1 cellular context compared by ENCODE assay signal in the genomic region with DNA sequence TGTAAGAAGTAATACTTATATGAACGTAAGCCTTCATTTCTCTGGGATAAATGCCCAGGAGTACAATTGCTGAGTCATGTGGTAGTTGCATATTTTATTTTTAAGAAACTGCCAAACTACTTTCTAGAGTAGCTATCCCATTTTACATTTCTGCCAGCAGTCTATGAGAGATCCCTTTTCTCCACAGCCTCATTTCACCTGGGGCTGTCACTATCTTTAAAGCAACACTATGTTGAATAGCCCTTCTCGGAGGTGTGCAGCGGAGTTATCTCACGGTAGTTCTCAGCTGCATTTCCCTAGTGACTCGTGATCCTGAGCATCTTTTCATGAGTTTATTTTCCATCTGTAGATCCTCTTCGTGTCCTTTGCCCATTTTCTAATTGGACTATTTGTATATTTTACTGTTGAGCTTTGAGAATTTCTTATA.
TF ChIP-seq lines count a peak whose summit lies in the region.

No MANE protein-coding gene starts in this region.

TF ChIP-seq in GM23338, 12 proteins besides CTCF, POLR2A, EP300 and RAD21 (continued from another document):
- TF ChIP-seq, protein P1, sequence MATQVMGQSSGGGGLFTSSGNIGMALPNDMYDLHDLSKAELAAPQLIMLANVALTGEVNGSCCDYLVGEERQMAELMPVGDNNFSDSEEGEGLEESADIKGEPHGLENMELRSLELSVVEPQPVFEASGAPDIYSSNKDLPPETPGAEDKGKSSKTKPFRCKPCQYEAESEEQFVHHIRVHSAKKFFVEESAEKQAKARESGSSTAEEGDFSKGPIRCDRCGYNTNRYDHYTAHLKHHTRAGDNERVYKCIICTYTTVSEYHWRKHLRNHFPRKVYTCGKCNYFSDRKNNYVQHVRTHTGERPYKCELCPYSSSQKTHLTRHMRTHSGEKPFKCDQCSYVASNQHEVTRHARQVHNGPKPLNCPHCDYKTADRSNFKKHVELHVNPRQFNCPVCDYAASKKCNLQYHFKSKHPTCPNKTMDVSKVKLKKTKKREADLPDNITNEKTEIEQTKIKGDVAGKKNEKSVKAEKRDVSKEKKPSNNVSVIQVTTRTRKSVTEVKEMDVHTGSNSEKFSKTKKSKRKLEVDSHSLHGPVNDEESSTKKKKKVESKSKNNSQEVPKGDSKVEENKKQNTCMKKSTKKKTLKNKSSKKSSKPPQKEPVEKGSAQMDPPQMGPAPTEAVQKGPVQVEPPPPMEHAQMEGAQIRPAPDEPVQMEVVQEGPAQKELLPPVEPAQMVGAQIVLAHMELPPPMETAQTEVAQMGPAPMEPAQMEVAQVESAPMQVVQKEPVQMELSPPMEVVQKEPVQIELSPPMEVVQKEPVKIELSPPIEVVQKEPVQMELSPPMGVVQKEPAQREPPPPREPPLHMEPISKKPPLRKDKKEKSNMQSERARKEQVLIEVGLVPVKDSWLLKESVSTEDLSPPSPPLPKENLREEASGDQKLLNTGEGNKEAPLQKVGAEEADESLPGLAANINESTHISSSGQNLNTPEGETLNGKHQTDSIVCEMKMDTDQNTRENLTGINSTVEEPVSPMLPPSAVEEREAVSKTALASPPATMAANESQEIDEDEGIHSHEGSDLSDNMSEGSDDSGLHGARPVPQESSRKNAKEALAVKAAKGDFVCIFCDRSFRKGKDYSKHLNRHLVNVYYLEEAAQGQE (IDR thresholded peaks at IDR 0.05; ENCODE audit: unreplicated experiment), result no peak
- TF ChIP-seq ZNF331 (CRISPR knock-in tag; IDR thresholded peaks at IDR 0.05; ENCODE audit: low read depth) (no peak), CREB1 (CRISPR knock-in tag; IDR thresholded peaks at IDR 0.05; ENCODE audit: low read depth) (no peak)
- TF ChIP-seq, protein P2, sequence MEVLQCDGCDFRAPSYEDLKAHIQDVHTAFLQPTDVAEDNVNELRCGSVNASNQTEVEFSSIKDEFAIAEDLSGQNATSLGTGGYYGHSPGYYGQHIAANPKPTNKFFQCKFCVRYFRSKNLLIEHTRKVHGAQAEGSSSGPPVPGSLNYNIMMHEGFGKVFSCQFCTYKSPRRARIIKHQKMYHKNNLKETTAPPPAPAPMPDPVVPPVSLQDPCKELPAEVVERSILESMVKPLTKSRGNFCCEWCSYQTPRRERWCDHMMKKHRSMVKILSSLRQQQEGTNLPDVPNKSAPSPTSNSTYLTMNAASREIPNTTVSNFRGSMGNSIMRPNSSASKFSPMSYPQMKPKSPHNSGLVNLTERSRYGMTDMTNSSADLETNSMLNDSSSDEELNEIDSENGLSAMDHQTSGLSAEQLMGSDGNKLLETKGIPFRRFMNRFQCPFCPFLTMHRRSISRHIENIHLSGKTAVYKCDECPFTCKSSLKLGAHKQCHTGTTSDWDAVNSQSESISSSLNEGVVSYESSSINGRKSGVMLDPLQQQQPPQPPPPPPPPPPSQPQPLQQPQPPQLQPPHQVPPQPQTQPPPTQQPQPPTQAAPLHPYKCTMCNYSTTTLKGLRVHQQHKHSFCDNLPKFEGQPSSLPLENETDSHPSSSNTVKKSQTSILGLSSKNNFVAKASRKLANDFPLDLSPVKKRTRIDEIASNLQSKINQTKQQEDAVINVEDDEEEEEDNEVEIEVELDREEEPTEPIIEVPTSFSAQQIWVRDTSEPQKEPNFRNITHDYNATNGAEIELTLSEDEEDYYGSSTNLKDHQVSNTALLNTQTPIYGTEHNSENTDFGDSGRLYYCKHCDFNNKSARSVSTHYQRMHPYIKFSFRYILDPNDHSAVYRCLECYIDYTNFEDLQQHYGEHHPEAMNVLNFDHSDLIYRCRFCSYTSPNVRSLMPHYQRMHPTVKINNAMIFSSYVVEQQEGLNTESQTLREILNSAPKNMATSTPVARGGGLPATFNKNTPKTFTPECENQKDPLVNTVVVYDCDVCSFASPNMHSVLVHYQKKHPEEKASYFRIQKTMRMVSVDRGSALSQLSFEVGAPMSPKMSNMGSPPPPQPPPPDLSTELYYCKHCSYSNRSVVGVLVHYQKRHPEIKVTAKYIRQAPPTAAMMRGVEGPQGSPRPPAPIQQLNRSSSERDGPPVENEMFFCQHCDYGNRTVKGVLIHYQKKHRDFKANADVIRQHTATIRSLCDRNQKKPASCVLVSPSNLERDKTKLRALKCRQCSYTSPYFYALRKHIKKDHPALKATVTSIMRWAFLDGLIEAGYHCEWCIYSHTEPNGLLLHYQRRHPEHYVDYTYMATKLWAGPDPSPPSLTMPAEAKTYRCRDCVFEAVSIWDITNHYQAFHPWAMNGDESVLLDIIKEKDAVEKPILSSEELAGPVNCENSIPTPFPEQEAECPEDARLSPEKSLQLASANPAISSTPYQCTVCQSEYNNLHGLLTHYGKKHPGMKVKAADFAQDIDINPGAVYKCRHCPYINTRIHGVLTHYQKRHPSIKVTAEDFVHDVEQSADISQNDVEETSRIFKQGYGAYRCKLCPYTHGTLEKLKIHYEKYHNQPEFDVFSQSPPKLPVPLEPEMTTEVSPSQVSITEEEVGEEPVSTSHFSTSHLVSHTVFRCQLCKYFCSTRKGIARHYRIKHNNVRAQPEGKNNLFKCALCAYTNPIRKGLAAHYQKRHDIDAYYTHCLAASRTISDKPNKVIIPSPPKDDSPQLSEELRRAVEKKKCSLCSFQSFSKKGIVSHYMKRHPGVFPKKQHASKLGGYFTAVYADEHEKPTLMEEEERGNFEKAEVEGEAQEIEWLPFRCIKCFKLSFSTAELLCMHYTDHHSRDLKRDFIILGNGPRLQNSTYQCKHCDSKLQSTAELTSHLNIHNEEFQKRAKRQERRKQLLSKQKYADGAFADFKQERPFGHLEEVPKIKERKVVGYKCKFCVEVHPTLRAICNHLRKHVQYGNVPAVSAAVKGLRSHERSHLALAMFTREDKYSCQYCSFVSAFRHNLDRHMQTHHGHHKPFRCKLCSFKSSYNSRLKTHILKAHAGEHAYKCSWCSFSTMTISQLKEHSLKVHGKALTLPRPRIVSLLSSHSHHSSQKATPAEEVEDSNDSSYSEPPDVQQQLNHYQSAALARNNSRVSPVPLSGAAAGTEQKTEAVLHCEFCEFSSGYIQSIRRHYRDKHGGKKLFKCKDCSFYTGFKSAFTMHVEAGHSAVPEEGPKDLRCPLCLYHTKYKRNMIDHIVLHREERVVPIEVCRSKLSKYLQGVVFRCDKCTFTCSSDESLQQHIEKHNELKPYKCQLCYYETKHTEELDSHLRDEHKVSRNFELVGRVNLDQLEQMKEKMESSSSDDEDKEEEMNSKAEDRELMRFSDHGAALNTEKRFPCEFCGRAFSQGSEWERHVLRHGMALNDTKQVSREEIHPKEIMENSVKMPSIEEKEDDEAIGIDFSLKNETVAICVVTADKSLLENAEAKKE (CRISPR knock-in tag; IDR thresholded peaks at IDR 0.05), result no peak
